ENCODE assay signal across 1 cellular context in the genomic region with DNA sequence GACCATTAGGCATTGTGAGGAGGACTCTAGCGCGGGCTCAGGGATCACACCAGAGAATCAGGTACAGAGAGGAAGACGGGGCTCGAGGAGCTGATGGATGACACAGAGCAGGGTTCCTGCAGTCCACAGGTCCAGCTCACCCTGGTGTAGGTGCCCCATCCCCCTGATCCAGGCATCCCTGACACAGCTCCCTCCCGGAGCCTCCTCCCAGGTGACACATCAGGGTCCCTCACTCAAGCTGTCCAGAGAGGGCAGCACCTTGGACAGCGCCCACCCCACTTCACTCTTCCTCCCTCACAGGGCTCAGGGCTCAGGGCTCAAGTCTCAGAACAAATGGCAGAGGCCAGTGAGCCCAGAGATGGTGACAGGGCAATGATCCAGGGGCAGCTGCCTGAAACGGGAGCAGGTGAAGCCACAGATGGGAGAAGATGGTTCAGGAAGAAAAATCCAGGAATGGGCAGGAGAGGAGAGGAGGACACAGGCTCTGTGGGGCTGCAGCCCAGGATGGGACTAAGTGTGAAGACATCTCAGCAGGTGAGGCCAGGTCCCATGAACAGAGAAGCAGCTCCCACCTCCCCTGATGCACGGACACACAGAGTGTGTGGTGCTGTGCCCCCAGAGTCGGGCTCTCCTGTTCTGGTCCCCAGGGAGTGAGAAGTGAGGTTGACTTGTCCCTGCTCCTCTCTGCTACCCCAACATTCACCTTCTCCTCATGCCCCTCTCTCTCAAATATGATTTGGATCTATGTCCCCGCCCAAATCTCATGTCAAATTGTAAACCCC.
TF ChIP-seq lines count a peak whose summit lies in the region.

No MANE protein-coding gene starts in this region.

TF ChIP-seq in HepG2, 621 proteins besides CTCF, POLR2A, EP300 and RAD21 (continued from another document and continues in another):
- no peak for TF ChIP-seq ZHX2 (IDR thresholded peaks at IDR 0.05; ENCODE audit: low read depth)
- no peak for TF ChIP-seq ZHX2 (CRISPR knock-in tag; IDR thresholded peaks at IDR 0.05; ENCODE audit: borderline replicate concordance)
- 0 out of 2 replicates have a peak, but pooled peaks have one; percentile 24 for TF ChIP-seq HES4 (CRISPR knock-in tag; IDR thresholded peaks at IDR 0.05; ENCODE audit: borderline replicate concordance)
- TF ChIP-seq ZNF660 (CRISPR knock-in tag; IDR thresholded peaks at IDR 0.05; ENCODE audit: borderline replicate concordance, low read depth), result no peak
- no peak for TF ChIP-seq ZNF44 (CRISPR knock-in tag; IDR thresholded peaks at IDR 0.05)
- TF ChIP-seq ZNF670 (CRISPR knock-in tag; IDR thresholded peaks at IDR 0.05; ENCODE audit: borderline replicate concordance), result no peak
- no peak for TF ChIP-seq PAXIP1 (CRISPR knock-in tag; conservative IDR thresholded peaks at IDR 0.05)
- TF ChIP-seq, protein P1, sequence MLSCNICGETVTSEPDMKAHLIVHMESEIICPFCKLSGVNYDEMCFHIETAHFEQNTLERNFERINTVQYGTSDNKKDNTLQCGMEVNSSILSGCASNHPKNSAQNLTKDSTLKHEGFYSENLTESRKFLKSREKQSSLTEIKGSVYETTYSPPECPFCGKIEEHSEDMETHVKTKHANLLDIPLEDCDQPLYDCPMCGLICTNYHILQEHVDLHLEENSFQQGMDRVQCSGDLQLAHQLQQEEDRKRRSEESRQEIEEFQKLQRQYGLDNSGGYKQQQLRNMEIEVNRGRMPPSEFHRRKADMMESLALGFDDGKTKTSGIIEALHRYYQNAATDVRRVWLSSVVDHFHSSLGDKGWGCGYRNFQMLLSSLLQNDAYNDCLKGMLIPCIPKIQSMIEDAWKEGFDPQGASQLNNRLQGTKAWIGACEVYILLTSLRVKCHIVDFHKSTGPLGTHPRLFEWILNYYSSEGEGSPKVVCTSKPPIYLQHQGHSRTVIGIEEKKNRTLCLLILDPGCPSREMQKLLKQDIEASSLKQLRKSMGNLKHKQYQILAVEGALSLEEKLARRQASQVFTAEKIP (CRISPR knock-in tag; IDR thresholded peaks at IDR 0.05; ENCODE audit: borderline replicate concordance), result no peak
- no peak for TF ChIP-seq JDP2 (CRISPR knock-in tag; IDR thresholded peaks at IDR 0.05; ENCODE audit: borderline replicate concordance)
- no peak for TF ChIP-seq NONO (IDR thresholded peaks at IDR 0.05)
- TF ChIP-seq NONO (CRISPR knock-in tag; conservative IDR thresholded peaks at IDR 0.05), result no peak
- TF ChIP-seq RFXAP (CRISPR knock-in tag; IDR thresholded peaks at IDR 0.05; ENCODE audit: borderline replicate concordance), result no peak
- no peak for TF ChIP-seq CAMTA2 (CRISPR knock-in tag; IDR thresholded peaks at IDR 0.05; ENCODE audit: borderline replicate concordance)
- TF ChIP-seq ATF7-NPFF (CRISPR knock-in tag; IDR thresholded peaks at IDR 0.05; ENCODE audit: low read depth), result no peak
- no peak for TF ChIP-seq SIN3B (IDR thresholded peaks at IDR 0.05; ENCODE audit: low read length)
- TF ChIP-seq ZNF230 (CRISPR knock-in tag; IDR thresholded peaks at IDR 0.05), result no peak
- TF ChIP-seq SMC3 (IDR thresholded peaks at IDR 0.05; ENCODE audit: low read length), result no peak
- no peak for TF ChIP-seq ZNF446 (CRISPR knock-in tag; IDR thresholded peaks at IDR 0.05)
- no peak for TF ChIP-seq POLR2AphosphoS5 (IDR thresholded peaks at IDR 0.05; ENCODE audit: low read depth, low read length)
- TF ChIP-seq GPN1 (CRISPR knock-in tag; IDR thresholded peaks at IDR 0.05; ENCODE audit: borderline replicate concordance), result no peak
- no peak for TF ChIP-seq ATF6 (CRISPR knock-in tag; conservative IDR thresholded peaks at IDR 0.05)
- TF ChIP-seq, protein P2, sequence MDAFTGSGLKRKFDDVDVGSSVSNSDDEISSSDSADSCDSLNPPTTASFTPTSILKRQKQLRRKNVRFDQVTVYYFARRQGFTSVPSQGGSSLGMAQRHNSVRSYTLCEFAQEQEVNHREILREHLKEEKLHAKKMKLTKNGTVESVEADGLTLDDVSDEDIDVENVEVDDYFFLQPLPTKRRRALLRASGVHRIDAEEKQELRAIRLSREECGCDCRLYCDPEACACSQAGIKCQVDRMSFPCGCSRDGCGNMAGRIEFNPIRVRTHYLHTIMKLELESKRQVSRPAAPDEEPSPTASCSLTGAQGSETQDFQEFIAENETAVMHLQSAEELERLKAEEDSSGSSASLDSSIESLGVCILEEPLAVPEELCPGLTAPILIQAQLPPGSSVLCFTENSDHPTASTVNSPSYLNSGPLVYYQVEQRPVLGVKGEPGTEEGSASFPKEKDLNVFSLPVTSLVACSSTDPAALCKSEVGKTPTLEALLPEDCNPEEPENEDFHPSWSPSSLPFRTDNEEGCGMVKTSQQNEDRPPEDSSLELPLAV (CRISPR knock-in tag; conservative IDR thresholded peaks at IDR 0.05; ENCODE audit: low read depth), result no peak
- TF ChIP-seq ZNF232 (CRISPR knock-in tag; IDR thresholded peaks at IDR 0.05; ENCODE audit: borderline replicate concordance), result peak; percentile 64; the same call in 1 of the 2 replicates
- no peak for TF ChIP-seq ZBTB49 (CRISPR knock-in tag; IDR thresholded peaks at IDR 0.05; ENCODE audit: borderline replicate concordance)
- no peak for TF ChIP-seq PAX8 (CRISPR knock-in tag; IDR thresholded peaks at IDR 0.05; ENCODE audit: borderline replicate concordance)
- TF ChIP-seq THAP11 (CRISPR knock-in tag; IDR thresholded peaks at IDR 0.05), result peak; percentile 40; the same call in 1 of the 2 replicates
- TF ChIP-seq ZNF441 (CRISPR knock-in tag; IDR thresholded peaks at IDR 0.05; ENCODE audit: borderline replicate concordance), result no peak
- TF ChIP-seq YY1 (IDR thresholded peaks at IDR 0.05; ENCODE audit: insufficient read depth, insufficient replicate concordance, low read depth, low read length), result no peak
- TF ChIP-seq HNF1A (IDR thresholded peaks at IDR 0.05; ENCODE audit: low read depth), result no peak
- no peak for TF ChIP-seq HNF1A (CRISPR knock-in tag; IDR thresholded peaks at IDR 0.05; ENCODE audit: borderline replicate concordance)
- TF ChIP-seq ZNF337 (CRISPR knock-in tag; IDR thresholded peaks at IDR 0.05; ENCODE audit: borderline replicate concordance, low read depth), result no peak
